ENCODE assay signal across 20 cellular contexts in the genomic region with DNA sequence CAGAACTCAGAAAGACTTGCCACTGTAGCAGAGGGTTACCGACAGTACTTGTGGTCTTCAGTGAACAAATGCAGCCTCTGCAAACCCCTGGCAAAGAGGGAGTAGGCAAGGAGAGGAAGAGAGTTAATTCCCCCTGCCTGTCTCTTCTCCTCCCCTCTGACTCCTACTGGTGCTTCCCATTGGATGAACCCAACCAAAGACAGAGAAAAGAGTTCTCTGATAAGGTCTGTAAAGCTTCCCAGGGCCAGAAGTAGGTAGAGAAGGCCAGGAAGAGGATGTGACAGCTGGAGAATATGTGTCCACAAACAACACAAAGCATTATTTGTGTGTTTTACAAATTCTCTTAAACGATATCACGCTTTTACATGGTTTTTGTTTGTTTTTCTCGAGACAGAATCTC.
DNase-seq lines count a peak whose midpoint lies in the region; ATAC-seq and TF ChIP-seq lines count a peak whose summit lies in the region.
"Had no signal": no experiment of that assay in that cellular context is flagged by ENCODE, and none has a peak within 500 bp of the region (broad histone marks: within the 10 kb centered on the region; RNA-seq: fewer than 3 reads in every experiment).

No MANE protein-coding gene starts in this region.

- no peak overlapping the region for H3K4me2 ChIP-seq in OCI-LY1 (ENCODE audit: low read length)

- H3K9me3 Mint-ChIP-seq in natural killer cell treated with Interleukin-12 subunit alpha and Interleukin-12 subunit beta and Interleukin-15 and Interleukin-18, amount 100 ng/mL, for 72 hours: no peaks in the 10 kb centered on the region
- no peaks in the 10 kb centered on the region for H3K9me3 Mint-ChIP-seq in natural killer cell
- H3K9me3 Mint-ChIP-seq in dendritic cell treated with granulocyte-macrophage colony-stimulating factor and Interleukin-4, amounts not matched to agents 40 ng/mL and 50 ng/mL, for 4 days: no peaks in the 10 kb centered on the region
- H3K9me3 Mint-ChIP-seq: CD4-positive, alpha-beta T cell; HFFc6 had no signal

- H3K4me3 Mint-ChIP-seq in natural killer cell treated with Interleukin-12 subunit alpha and Interleukin-12 subunit beta and Interleukin-15 and Interleukin-18, amount 100 ng/mL, for 72 hours: no peak overlapping the region
- no peak overlapping the region for H3K4me3 Mint-ChIP-seq in natural killer cell
- no peak overlapping the region for H3K4me3 Mint-ChIP-seq in dendritic cell treated with granulocyte-macrophage colony-stimulating factor and Interleukin-4, amounts not matched to agents 40 ng/mL and 50 ng/mL, for 4 days
- H3K4me3 Mint-ChIP-seq: CD4-positive, alpha-beta T cell; HFFc6 had no signal

- no peaks in the 10 kb centered on the region for H3K27me3 ChIP-seq in OCI-LY1 (ENCODE audit: insufficient read depth, low read length)
- no peaks in the 10 kb centered on the region for H3K27me3 ChIP-seq in dorsolateral prefrontal cortex
- H3K27me3 ChIP-seq: BE2C had no signal

- peak; percentile 24 for ATAC-seq in natural killer cell treated with Interleukin-12 subunit alpha and Interleukin-12 subunit beta and Interleukin-15 and Interleukin-18, amount 100 ng/mL, for 72 hours
- ATAC-seq in natural killer cell: no peak
- ATAC-seq in left lobe of liver: no peak
- ATAC-seq: GM12878, HCT116 had no signal

- H3K4me3 ChIP-seq in OCI-LY1 (ENCODE audit: low read depth, low read length, poor library complexity, severe bottlenecking) (no peak overlapping the region), dorsolateral prefrontal cortex (no peak overlapping the region)
- H3K4me3 ChIP-seq: GM12878 had no signal

- H3K9ac ChIP-seq in OCI-LY1 (ENCODE audit: low read length): no peak overlapping the region

- H3K4me1 ChIP-seq in OCI-LY1 (ENCODE audit: insufficient read depth, low read length, severe bottlenecking): peaks cover 81% of the 10 kb centered on the region
- H3K4me1 ChIP-seq: BE2C, Caco-2 had no signal

- peaks cover 13% of the 10 kb centered on the region; the same call in 1 of the 2 replicates for H3F3A ChIP-seq in OCI-LY1 (ENCODE audit: insufficient read depth, low read length)

- TF ChIP-seq CTCF in natural killer cell (IDR thresholded peaks at IDR 0.05) (no peak), OCI-LY1 (IDR thresholded peaks at IDR 0.05; ENCODE audit: low read length) (no peak), dorsolateral prefrontal cortex (IDR thresholded peaks at IDR 0.05 in 54 of 56, conservative IDR thresholded peaks at IDR 0.05 in 2 of 56; ENCODE audit: low read depth in 1 of 56, partially characterized antibody in 56 of 56) (no peak)

- no peaks in the 10 kb centered on the region for H3K27me3 Mint-ChIP-seq in natural killer cell treated with Interleukin-12 subunit alpha and Interleukin-12 subunit beta and Interleukin-15 and Interleukin-18, amount 100 ng/mL, for 72 hours
- H3K27me3 Mint-ChIP-seq in natural killer cell (ENCODE audit: low read depth in 2 of 2): no peaks in the 10 kb centered on the region
- no peaks in the 10 kb centered on the region for H3K27me3 Mint-ChIP-seq in dendritic cell treated with granulocyte-macrophage colony-stimulating factor and Interleukin-4, amounts not matched to agents 40 ng/mL and 50 ng/mL, for 4 days
- H3K27me3 Mint-ChIP-seq: CD4-positive, alpha-beta T cell had no signal

- H3K9me3 ChIP-seq in OCI-LY1 (ENCODE audit: low read length): no peaks in the 10 kb centered on the region
- H3K9me3 ChIP-seq: BE2C, Caco-2 had no signal

- H3K9me2 ChIP-seq in OCI-LY1 (ENCODE audit: low read depth, low read length): no peaks in the 10 kb centered on the region

- no peak overlapping the region for H3K27ac Mint-ChIP-seq in natural killer cell treated with Interleukin-12 subunit alpha and Interleukin-12 subunit beta and Interleukin-15 and Interleukin-18, amount 100 ng/mL, for 72 hours
- no peak overlapping the region for H3K27ac Mint-ChIP-seq in natural killer cell
- H3K27ac Mint-ChIP-seq in dendritic cell treated with granulocyte-macrophage colony-stimulating factor and Interleukin-4, amounts not matched to agents 40 ng/mL and 50 ng/mL, for 4 days: peak overlapping the region; percentile 25
- H3K27ac Mint-ChIP-seq: CD4-positive, alpha-beta T cell; HFFc6 had no signal

- intact Hi-C loops in natural killer cell (cut with micrococcal nuclease) (no loop called here), dorsolateral prefrontal cortex (cut with DNase I) (no loop called here)
- intact Hi-C loops in dendritic cell treated with granulocyte-macrophage colony-stimulating factor and Interleukin-4, amounts not matched to agents 40 ng/mL and 50 ng/mL, for 4 days (cut with micrococcal nuclease): no loop called here

- H3K79me2 ChIP-seq in OCI-LY1 (ENCODE audit: insufficient read depth, low read length): no peaks in the 10 kb centered on the region

- H3K4me1 Mint-ChIP-seq in natural killer cell treated with Interleukin-12 subunit alpha and Interleukin-12 subunit beta and Interleukin-15 and Interleukin-18, amount 100 ng/mL, for 72 hours (ENCODE audit: low read depth in 2 of 2): no peaks in the 10 kb centered on the region
- no peaks in the 10 kb centered on the region for H3K4me1 Mint-ChIP-seq in natural killer cell
- H3K4me1 Mint-ChIP-seq in dendritic cell treated with granulocyte-macrophage colony-stimulating factor and Interleukin-4, amounts not matched to agents 40 ng/mL and 50 ng/mL, for 4 days (ENCODE audit: low read depth): peaks cover 16% of the 10 kb centered on the region

- H3K27ac ChIP-seq in OCI-LY1 (ENCODE audit: low read depth, low read length, poor library complexity, severe bottlenecking) (peak overlapping the region; percentile 59), dorsolateral prefrontal cortex (no peak overlapping the region)
- H3K27ac ChIP-seq: HL-60 had no signal

- no peak overlapping the region for H2AFZ ChIP-seq in OCI-LY1 (ENCODE audit: low read length)

- H3K36me3 ChIP-seq in OCI-LY1 (ENCODE audit: insufficient read depth, low read length): no peaks in the 10 kb centered on the region
- H3K36me3 ChIP-seq: BE2C had no signal

- no peaks in the 10 kb centered on the region for H4K20me1 ChIP-seq in OCI-LY1 (ENCODE audit: insufficient read depth, low read length)

- no peaks in the 10 kb centered on the region for H3K36me3 Mint-ChIP-seq in natural killer cell treated with Interleukin-12 subunit alpha and Interleukin-12 subunit beta and Interleukin-15 and Interleukin-18, amount 100 ng/mL, for 72 hours
- no peaks in the 10 kb centered on the region for H3K36me3 Mint-ChIP-seq in natural killer cell
- H3K36me3 Mint-ChIP-seq in dendritic cell treated with granulocyte-macrophage colony-stimulating factor and Interleukin-4, amounts not matched to agents 40 ng/mL and 50 ng/mL, for 4 days (ENCODE audit: low read depth): no peaks in the 10 kb centered on the region

- DNase-seq in natural killer cell treated with Interleukin-12 subunit alpha and Interleukin-12 subunit beta and Interleukin-15 and Interleukin-18, amount 100 ng/mL, for 72 hours (ENCODE audit: low spot score): no peak
- no peak for DNase-seq in natural killer cell
- no peak for DNase-seq in dorsolateral prefrontal cortex
- DNase-seq in left lobe of liver (ENCODE audit: low spot score): no peak
- DNase-seq: ACHN; BE2C; C1 segment of cervical spinal cord; Caco-2; CD4-positive, alpha-beta T cell; DMS79 treated with DMSO at 0.1 percent for 48 hours; GF-D8; GOT3; H7; HFFc6; IMR-90 had no signal

Comparison
In these comparisons a context has a peak if more than half of its experiments do, and no peak if none do; other contexts are left out.
1. ATAC-seq: peak in natural killer cell treated with Interleukin-12 subunit alpha and Interleukin-12 subunit beta and Interleukin-15 and Interleukin-18, amount 100 ng/mL, for 72 hours (2 of 2); none in natural killer cell (0 of 3) and left lobe of liver (single experiment).